In genomic region chr4:37243061-37243460, GRCh38 we compare ENCODE assay signal across 15 cellular contexts. TPM values are rescaled to one million over a fixed set of nuclear protein-coding genes. Genes with fewer than 3 reads are reported as not detected.
DNase-seq lines count a peak whose midpoint lies in the region; ATAC-seq, FAIRE-seq and TF ChIP-seq lines count a peak whose summit lies in the region.
"Had no signal": no experiment of that assay in that cellular context is flagged by ENCODE, and none has a peak within 500 bp of the region (broad histone marks: within the 10 kb centered on the region; RNA-seq: fewer than 3 reads in every experiment).

No MANE protein-coding gene starts in this region.

- peak; percentile 6 for TF ChIP-seq CTCF in GM12873 (IDR thresholded peaks at IDR 0.05; ENCODE audit: insufficient read depth, low read depth, low read length, missing control alignments)

- FAIRE-seq in frontal cortex (lab: Jason Lieb, UNC), result no peak

- intact Hi-C loops in posterior cingulate gyrus (cut with DNase I), result loop anchor here (10.0 kb wide), 1 partner anchor 848 kb away; no protein-coding TSS in a partner anchor

- peak; percentile 43 for DNase-seq in NCI-H446 treated with DMSO at 0.1 percent for 48 hours (lab: John Stamatoyannopoulos, UW)
- peak; percentile 9 to 17 for DNase-seq in frontal cortex (ENCODE audit: low spot score in 2 of 2)
- peak in 7 of 10 donors; percentile 39 to 93 (median 65) for DNase-seq in posterior cingulate gyrus
- no peak for DNase-seq in NCI-H2029 treated with DMSO at 0.1 percent for 48 hours (lab: John Stamatoyannopoulos, UW)
- DNase-seq in hepatic stellate cell (ENCODE audit: low spot score), result no peak
- DNase-seq in DMS79 (lab: John Stamatoyannopoulos, UW), result no peak
- DNase-seq: foreskin melanocyte; left cardiac atrium; naive thymus-derived CD8-positive, alpha-beta T cell; NCI-H2029; PC-3 had no signal

- ATAC-seq in HG02642 (IDR thresholded peaks at IDR 0.05; ENCODE audit: poor library complexity, unreplicated experiment), result no peak
- ATAC-seq: activated CD8-positive, alpha-beta T cell treated with anti-CD3 and anti-CD28 coated beads for 36 hours; naive thymus-derived CD8-positive, alpha-beta T cell; PC-3 had no signal

RNA-seq across cellular contexts. Expression of gene NWD2, which starts 1.5 kb away (rescaled TPM):
- 21.2 TPM for total RNA-seq in frontal cortex
- total RNA-seq: activated CD8-positive, alpha-beta T cell treated with anti-CD3 and anti-CD28 coated beads for 36 hours; naive thymus-derived CD8-positive, alpha-beta T cell; smooth muscle cell had no signal

Comparison
In these comparisons a context has a peak if more than half of its experiments do, and no peak if none do; other contexts are left out.
1. DNase-seq: peak in NCI-H446 treated with DMSO at 0.1 percent for 48 hours (single experiment), frontal cortex (2 of 2) and posterior cingulate gyrus (7 of 10); none in NCI-H2029 treated with DMSO at 0.1 percent for 48 hours (single experiment), hepatic stellate cell (single experiment) and DMS79 (single experiment).